In the genomic region with DNA sequence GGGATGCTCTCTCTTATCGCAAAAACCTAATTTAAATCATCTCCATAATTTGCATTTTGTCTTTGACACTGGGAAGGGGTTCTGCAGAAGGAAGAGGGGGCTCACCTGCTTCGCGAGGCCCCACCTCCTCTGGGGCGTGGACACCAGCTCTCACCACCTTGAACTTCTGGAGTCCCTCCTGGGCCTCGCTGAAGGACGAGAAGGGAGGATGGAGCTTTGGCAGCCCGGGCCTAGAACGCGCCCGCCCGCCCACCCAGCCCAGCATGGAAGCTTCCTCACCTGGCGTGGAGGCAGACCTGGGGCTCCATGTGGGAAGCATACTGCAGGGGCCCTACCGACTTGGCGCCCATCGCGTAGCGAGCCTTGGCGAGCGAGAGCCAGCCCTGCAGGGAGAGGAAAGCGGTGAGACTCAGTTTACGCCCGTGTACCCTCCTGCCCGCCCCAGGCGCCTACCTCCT, we compare ENCODE assay signal across 1 cellular context.
TF ChIP-seq lines count a peak whose summit lies in the region.

No MANE protein-coding gene starts in this region.

TF ChIP-seq in HEK293, 187 proteins besides CTCF, POLR2A, EP300 and RAD21 (continued from another document):
- TF ChIP-seq, protein P1, sequence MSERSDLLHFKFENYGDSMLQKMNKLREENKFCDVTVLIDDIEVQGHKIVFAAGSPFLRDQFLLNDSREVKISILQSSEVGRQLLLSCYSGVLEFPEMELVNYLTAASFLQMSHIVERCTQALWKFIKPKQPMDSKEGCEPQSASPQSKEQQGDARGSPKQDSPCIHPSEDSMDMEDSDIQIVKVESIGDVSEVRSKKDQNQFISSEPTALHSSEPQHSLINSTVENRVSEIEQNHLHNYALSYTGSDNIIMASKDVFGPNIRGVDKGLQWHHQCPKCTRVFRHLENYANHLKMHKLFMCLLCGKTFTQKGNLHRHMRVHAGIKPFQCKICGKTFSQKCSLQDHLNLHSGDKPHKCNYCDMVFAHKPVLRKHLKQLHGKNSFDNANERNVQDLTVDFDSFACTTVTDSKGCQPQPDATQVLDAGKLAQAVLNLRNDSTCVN (tag by site-specific recombination; optimal IDR thresholded peaks at IDR 0.05) = no peak
- TF ChIP-seq OSR2 (tag by site-specific recombination; IDR thresholded peaks at IDR 0.05) (no peak), ZNF266 (tag by site-specific recombination; IDR thresholded peaks at IDR 0.05; ENCODE audit: low read depth) (no peak)
- TF ChIP-seq, protein P2, sequence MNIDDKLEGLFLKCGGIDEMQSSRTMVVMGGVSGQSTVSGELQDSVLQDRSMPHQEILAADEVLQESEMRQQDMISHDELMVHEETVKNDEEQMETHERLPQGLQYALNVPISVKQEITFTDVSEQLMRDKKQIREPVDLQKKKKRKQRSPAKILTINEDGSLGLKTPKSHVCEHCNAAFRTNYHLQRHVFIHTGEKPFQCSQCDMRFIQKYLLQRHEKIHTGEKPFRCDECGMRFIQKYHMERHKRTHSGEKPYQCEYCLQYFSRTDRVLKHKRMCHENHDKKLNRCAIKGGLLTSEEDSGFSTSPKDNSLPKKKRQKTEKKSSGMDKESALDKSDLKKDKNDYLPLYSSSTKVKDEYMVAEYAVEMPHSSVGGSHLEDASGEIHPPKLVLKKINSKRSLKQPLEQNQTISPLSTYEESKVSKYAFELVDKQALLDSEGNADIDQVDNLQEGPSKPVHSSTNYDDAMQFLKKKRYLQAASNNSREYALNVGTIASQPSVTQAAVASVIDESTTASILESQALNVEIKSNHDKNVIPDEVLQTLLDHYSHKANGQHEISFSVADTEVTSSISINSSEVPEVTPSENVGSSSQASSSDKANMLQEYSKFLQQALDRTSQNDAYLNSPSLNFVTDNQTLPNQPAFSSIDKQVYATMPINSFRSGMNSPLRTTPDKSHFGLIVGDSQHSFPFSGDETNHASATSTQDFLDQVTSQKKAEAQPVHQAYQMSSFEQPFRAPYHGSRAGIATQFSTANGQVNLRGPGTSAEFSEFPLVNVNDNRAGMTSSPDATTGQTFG (tag by site-specific recombination; IDR thresholded peaks at IDR 0.05; ENCODE audit: borderline replicate concordance) = no peak
